In the genomic region with DNA sequence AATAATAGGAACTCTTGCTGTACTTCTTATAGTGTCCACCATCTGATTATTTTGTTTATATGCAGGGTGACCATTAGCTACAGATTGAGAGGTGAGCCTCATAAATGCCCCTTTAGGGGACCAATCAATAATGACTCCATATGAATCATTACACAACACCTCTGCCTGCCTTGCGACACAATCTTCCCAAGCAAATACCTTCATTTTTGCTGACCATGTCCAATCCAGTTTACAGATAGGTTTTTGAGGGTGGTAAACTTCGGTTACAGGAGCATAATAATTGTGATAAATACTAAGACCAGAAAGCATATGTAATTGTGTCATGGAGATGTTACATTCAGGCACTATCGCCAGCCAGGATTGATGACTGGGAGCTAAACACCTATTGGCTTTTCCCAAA, we compare ENCODE assay signal across 9 cellular contexts. TPM values are rescaled to one million over a fixed set of nuclear protein-coding genes. Genes with fewer than 3 reads are reported as not detected.
"Had no signal": no experiment of that assay in that cellular context is flagged by ENCODE, and none has a peak within 500 bp of the region (broad histone marks: within the 10 kb centered on the region; RNA-seq: fewer than 3 reads in every experiment).

No MANE protein-coding gene starts in this region.

- H3K9me3 Mint-ChIP-seq: HFFc6 had no signal

- H3K36me3 ChIP-seq: HAP-1 had no signal

- ATAC-seq: HCT116, K562 had no signal

- H3K4me3 ChIP-seq: GM23248, HAP-1, K562 had no signal

- DNase-seq: GM23248, GOT3, H7, HFFc6, KG1 had no signal

- H3K27ac Mint-ChIP-seq: HFFc6 had no signal

- H3K4me3 Mint-ChIP-seq: HFFc6 had no signal

- H2AFZ ChIP-seq: GM23248 had no signal

- H3K9me3 ChIP-seq: HAP-1 had no signal

- H3K9ac ChIP-seq: GM23248 had no signal

- H3K27ac ChIP-seq: GM23248 had no signal

- FAIRE-seq: HTR-8/SVneo, K562 had no signal

RNA-seq across cellular contexts. Expression of a gene that starts 23.6 kb away (rescaled TPM):
- total RNA-seq: H7 had no signal
